ENCODE assay signal across 12 cellular contexts in the genomic region with DNA sequence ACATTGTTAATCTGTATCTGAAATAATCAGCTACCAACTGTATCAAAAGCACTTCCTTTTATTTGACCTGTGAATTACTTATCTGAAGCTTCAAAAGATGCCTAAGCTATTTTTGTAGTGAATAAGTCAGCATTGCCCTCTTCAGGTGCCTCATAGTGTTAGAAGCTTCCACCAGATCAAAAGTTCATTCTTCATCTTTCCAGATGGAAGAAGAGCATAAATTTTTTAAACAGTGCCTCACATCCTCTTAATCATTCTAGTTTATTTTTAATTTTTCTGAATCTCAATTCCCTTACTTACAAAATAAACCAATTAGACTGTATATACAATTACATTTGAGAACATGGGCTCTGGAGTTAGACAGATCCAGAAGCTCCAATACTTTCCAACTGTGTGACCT.
A peak's percentile ranks its signal among the peaks of the same experiment; 100 is the strongest.
DNase-seq lines count a peak whose midpoint lies in the region; ATAC-seq, FAIRE-seq and TF ChIP-seq lines count a peak whose summit lies in the region.
"Had no signal": no experiment of that assay in that cellular context is flagged by ENCODE, and none has a peak within 500 bp of the region (broad histone marks: within the 10 kb centered on the region; RNA-seq: fewer than 3 reads in every experiment).

No MANE protein-coding gene starts in this region.

- H3K4me1 ChIP-seq in KMS-11 (ENCODE audit: low read depth, poor library complexity, severe bottlenecking) (peaks cover 77% of the 10 kb centered on the region), GM12878 (ENCODE audit: control insufficient read depth, insufficient read depth, low read length) (peaks cover 47% of the 10 kb centered on the region)

- BruUV-seq in GM12878 (replicated peaks; lab: Mats Ljungman, UMichigan): no TSS peak

- no peak for FAIRE-seq in GM12878 (lab: Jason Lieb, UNC)
- FAIRE-seq: kidney had no signal

- H3K4me2 ChIP-seq in KMS-11 (peak overlapping the region; percentile 95), GM12878 (ENCODE audit: control insufficient read depth, insufficient read depth) (peak overlapping the region; percentile 83)

- no peaks in the 10 kb centered on the region for H4K20me1 ChIP-seq in KMS-11 (ENCODE audit: insufficient read depth)
- no peaks in the 10 kb centered on the region for H4K20me1 ChIP-seq in GM12878 (ENCODE audit: control insufficient read depth, insufficient read depth)

- H3K27me3 ChIP-seq in KMS-11 (ENCODE audit: insufficient read depth, low read depth) (no peaks in the 10 kb centered on the region), GM12878 (replicated peaks in 1 of 2; ENCODE audit: control insufficient read depth in 2 of 2, insufficient read depth in 2 of 2, low read length in 1 of 2) (no peaks in the 10 kb centered on the region)
- H3K27me3 ChIP-seq: tibial nerve had no signal

- TF ChIP-seq POLR2A in GM12878 (IDR thresholded peaks at IDR 0.05; ENCODE audit: low read depth, low read length): no peak

- H3K9ac ChIP-seq in KMS-11: peak overlapping the region; percentile 64; the same call in 1 of the 2 replicates
- peak overlapping the region; percentile 62; the same call in 1 of the 2 replicates for H3K9ac ChIP-seq in GM12878 (ENCODE audit: control insufficient read depth, insufficient read depth, low read length)

- no peak overlapping the region for H2AFZ ChIP-seq in KMS-11 (ENCODE audit: low read depth)
- no peak overlapping the region for H2AFZ ChIP-seq in GM12878 (ENCODE audit: control insufficient read depth, low read depth, low read length)

- peaks cover 35 to 45% of the 10 kb centered on the region in 2 donors for H3K4me1 Mint-ChIP-seq in natural killer cell

- POLR2A ChIA-PET in GM12878 (lab: Charles Lee): interaction anchor here (0.7 kb wide), 1 partner anchor 132 kb away, joined by 4 read pairs; no protein-coding TSS in a partner anchor

- H3K36me3 ChIP-seq in KMS-11 (ENCODE audit: insufficient read depth) (no peaks in the 10 kb centered on the region), GM12878 (ENCODE audit: control insufficient read depth in 2 of 2, insufficient read depth in 2 of 2, low read length in 1 of 2) (no peaks in the 10 kb centered on the region)

- H3K79me2 ChIP-seq in KMS-11 (ENCODE audit: insufficient read depth, low read depth) (peaks cover 51% of the 10 kb centered on the region), GM12878 (ENCODE audit: control insufficient read depth, insufficient read depth, low read length) (peaks cover 38% of the 10 kb centered on the region)

- no peaks in the 10 kb centered on the region for H3K9me3 Mint-ChIP-seq in natural killer cell

- RAD21 ChIA-PET in GM12878 (lab: Charles Lee; ENCODE audit: unreplicated experiment): interaction anchor here (0.7 to 5.3 kb wide), 29 partner anchors 14 to 280 kb away, joined by 3 to 59 read pairs (median 5); a partner anchor contains a TSS

- no peak overlapping the region for H3K4me3 ChIP-seq in KMS-11 (IDR thresholded peaks at IDR 0.05; ENCODE audit: insufficient read depth, low read depth, low read length)
- H3K4me3 ChIP-seq in GM12878: no peak overlapping the region
- H3K4me3 ChIP-seq: tibial nerve had no signal

- ATAC-seq in GM12878 (0 out of 3 replicates have a peak, but pooled peaks have one; percentile 6), natural killer cell (no peak), HG03039 (IDR thresholded peaks at IDR 0.05; ENCODE audit: unreplicated experiment) (no peak)

- DNase-seq in DMS53 (lab: John Stamatoyannopoulos, UW) (peak; percentile 7), DMS53 treated with DMSO at 0.1 percent for 48 hours (lab: John Stamatoyannopoulos, UW; ENCODE audit: unreplicated experiment) (no peak), GM12878 (ENCODE audit: low read depth, low spot score) (no peak), natural killer cell (no peak), NCI-H345 treated with DMSO at 0.1 percent for 48 hours (lab: John Stamatoyannopoulos, UW; ENCODE audit: unreplicated experiment) (no peak)
- no peak for DNase-seq in stimulated activated CD4-positive, alpha-beta T cell treated with anti-CD3 and anti-CD28 coated beads, Interleukin-4, amount 100 ng/mL, for 24 hours
- DNase-seq: kidney, NCI-H1092 had no signal

- peak overlapping the region; percentile 91 for H3K4me3 Mint-ChIP-seq in natural killer cell

- TF ChIP-seq EP300 in GM12878 (IDR thresholded peaks at IDR 0.05; ENCODE audit: borderline replicate concordance in 1 of 2, control insufficient read depth in 1 of 2, low read depth in 2 of 2, low read length in 2 of 2): no peak

- H3K9me3 ChIP-seq in GM12878 (replicated peaks; ENCODE audit: control insufficient read depth, insufficient read depth, low read length): peaks cover 4% of the 10 kb centered on the region; the same call in 2 of the 3 replicates

- in situ Hi-C loops in GM12878 (cut with MboI): no loop called here

- SMC1A ChIA-PET in GM12878 (lab: Charles Lee; ENCODE audit: uncharacterized antibody, unreplicated experiment): interaction anchor here (0.8 to 5.4 kb wide), 34 partner anchors 10 to 272 kb away, joined by 3 to 81 read pairs (median 4); a partner anchor contains a TSS

- TF ChIP-seq RAD21 in GM12878 (IDR thresholded peaks at IDR 0.05; ENCODE audit: insufficient read depth, low read depth, low read length): peak; percentile 71

- intact Hi-C loops in GM12878 (cut with micrococcal nuclease; ENCODE audit: unreplicated experiment): loop anchor here (2.0 to 10.0 kb wide), 2 partner anchors 133 to 211 kb away; a partner anchor contains a TSS
- intact Hi-C loops in natural killer cell (cut with micrococcal nuclease): no loop called here

- H3K27ac ChIP-seq in KMS-11: peak overlapping the region; percentile 97
- H3K27ac ChIP-seq in GM12878 (ENCODE audit: control insufficient read depth, insufficient read depth): peak overlapping the region; percentile 99
- H3K27ac ChIP-seq: 22Rv1, tibial nerve had no signal

- CTCF ChIA-PET in GM12878 (lab: Yijun Ruan, JAX): interaction anchor here (0.7 to 5.5 kb wide), 25 partner anchors 18 to 444 kb away, joined by 3 to 98 read pairs (median 4); a partner anchor contains a TSS

- H3K27ac Mint-ChIP-seq in natural killer cell: peak overlapping the region; percentile 91 to 95

- no peaks in the 10 kb centered on the region for H3K36me3 Mint-ChIP-seq in natural killer cell

- no peaks in the 10 kb centered on the region for H3K27me3 Mint-ChIP-seq in natural killer cell (ENCODE audit: low read depth in 2 of 2)

- TF ChIP-seq CTCF in KMS-11 (conservative IDR thresholded peaks at IDR 0.05; ENCODE audit: low read depth, low read length) (0 out of 2 replicates have a peak, but pooled peaks have one; percentile 23), GM12878 (IDR thresholded peaks at IDR 0.05 in 2 of 3, conservative IDR thresholded peaks at IDR 0.05 in 1 of 3; ENCODE audit: control insufficient read depth in 2 of 3, extremely low read depth in 1 of 3, insufficient read depth in 1 of 3, low read depth in 3 of 3, low read length in 3 of 3) (peak in 2 of 3 experiments; percentile 42 to 48; a peak in 4 of 6 replicates), natural killer cell (IDR thresholded peaks at IDR 0.05) (no peak)

TF ChIP-seq in GM12878, 131 proteins besides CTCF, POLR2A, EP300 and RAD21 (continues in another document):
- TF ChIP-seq ZNF207 (IDR thresholded peaks at IDR 0.05; ENCODE audit: borderline replicate concordance): no peak
- peak; percentile 26; the same call in 1 of the 2 replicates for TF ChIP-seq SMC3 (IDR thresholded peaks at IDR 0.05; ENCODE audit: borderline replicate concordance, low read length)
- no peak for TF ChIP-seq HDAC6 (IDR thresholded peaks at IDR 0.05; ENCODE audit: unreplicated experiment)
- no peak for TF ChIP-seq POLR2AphosphoS2 (IDR thresholded peaks at IDR 0.05; ENCODE audit: low read depth, low read length)
- TF ChIP-seq, protein P1, sequence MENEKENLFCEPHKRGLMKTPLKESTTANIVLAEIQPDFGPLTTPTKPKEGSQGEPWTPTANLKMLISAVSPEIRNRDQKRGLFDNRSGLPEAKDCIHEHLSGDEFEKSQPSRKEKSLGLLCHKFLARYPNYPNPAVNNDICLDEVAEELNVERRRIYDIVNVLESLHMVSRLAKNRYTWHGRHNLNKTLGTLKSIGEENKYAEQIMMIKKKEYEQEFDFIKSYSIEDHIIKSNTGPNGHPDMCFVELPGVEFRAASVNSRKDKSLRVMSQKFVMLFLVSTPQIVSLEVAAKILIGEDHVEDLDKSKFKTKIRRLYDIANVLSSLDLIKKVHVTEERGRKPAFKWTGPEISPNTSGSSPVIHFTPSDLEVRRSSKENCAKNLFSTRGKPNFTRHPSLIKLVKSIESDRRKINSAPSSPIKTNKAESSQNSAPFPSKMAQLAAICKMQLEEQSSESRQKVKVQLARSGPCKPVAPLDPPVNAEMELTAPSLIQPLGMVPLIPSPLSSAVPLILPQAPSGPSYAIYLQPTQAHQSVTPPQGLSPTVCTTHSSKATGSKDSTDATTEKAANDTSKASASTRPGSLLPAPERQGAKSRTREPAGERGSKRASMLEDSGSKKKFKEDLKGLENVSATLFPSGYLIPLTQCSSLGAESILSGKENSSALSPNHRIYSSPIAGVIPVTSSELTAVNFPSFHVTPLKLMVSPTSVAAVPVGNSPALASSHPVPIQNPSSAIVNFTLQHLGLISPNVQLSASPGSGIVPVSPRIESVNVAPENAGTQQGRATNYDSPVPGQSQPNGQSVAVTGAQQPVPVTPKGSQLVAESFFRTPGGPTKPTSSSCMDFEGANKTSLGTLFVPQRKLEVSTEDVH (IDR thresholded peaks at IDR 0.05; ENCODE audit: low read depth, partially characterized antibody): no peak
- no peak for TF ChIP-seq NR2F1 (conservative IDR thresholded peaks at IDR 0.05)
- no peak for TF ChIP-seq PML (IDR thresholded peaks at IDR 0.05; ENCODE audit: low read length)
- no peak for TF ChIP-seq SIN3A (IDR thresholded peaks at IDR 0.05; ENCODE audit: low read depth, low read length)
- TF ChIP-seq MXI1 (IDR thresholded peaks at IDR 0.05; ENCODE audit: low read depth, low read length): no peak
